ENCODE assay signal across 8 cellular contexts in the genomic region with DNA sequence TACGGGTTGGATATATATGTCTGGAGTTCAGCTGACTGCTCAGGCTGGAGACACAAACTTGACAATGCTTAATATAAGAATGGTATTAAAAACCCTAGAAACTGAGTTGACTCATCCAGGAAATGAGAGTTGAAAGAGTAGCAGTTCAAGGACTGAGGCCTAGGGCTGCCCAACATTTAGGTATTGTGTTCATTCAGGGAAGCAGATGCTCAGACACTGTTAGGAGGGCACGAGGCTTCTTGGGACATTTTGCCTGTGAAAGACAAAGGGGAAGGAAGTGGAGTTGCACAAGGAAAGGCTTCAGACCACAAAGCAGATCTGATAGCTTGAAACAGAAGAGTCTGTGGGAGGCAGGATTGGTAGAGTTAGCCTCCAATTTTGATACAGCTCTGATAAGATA. TPM values are rescaled to one million over a fixed set of nuclear protein-coding genes. Genes with fewer than 3 reads are reported as not detected.
DNase-seq lines count a peak whose midpoint lies in the region; ATAC-seq, FAIRE-seq and TF ChIP-seq lines count a peak whose summit lies in the region.

No MANE protein-coding gene starts in this region.

- H3K4me3 Mint-ChIP-seq in effector memory CD8-positive, alpha-beta T cell, result no peak overlapping the region
- no peak overlapping the region for H3K4me3 Mint-ChIP-seq in T-helper 2 cell treated with Interferon-gamma antibody and Interleukin-4, amounts not matched to agents 5 μg/mL and 100 μg/mL, for 36 hours

- peaks cover 0 to 8% (median 3%) of the 10 kb centered on the region in 4 donors for H3K4me1 ChIP-seq in upper lobe of left lung

- no peak overlapping the region for H3K27ac Mint-ChIP-seq in effector memory CD8-positive, alpha-beta T cell
- no peak overlapping the region for H3K27ac Mint-ChIP-seq in T-helper 2 cell treated with Interferon-gamma antibody and Interleukin-4, amounts not matched to agents 5 μg/mL and 100 μg/mL, for 36 hours

- H3K27ac ChIP-seq in upper lobe of left lung, result peak overlapping the region in 1 of 4 donors; percentile 63

- no peaks in the 10 kb centered on the region for H3K36me3 ChIP-seq in upper lobe of left lung

- FAIRE-seq in RCC 7860 (lab: Jason Lieb, UNC), result no peak
- FAIRE-seq in frontal cortex (lab: Jason Lieb, UNC), result no peak

- TF ChIP-seq POLR2A in upper lobe of left lung (IDR thresholded peaks at IDR 0.05), result peak in 1 of 4 donors; percentile 25

- 47 to 57% methylated on average over 2 of the region's 2 CpGs for WGBS in upper lobe of left lung, 2 donors

- no peak for TF ChIP-seq CTCF in upper lobe of left lung (IDR thresholded peaks at IDR 0.05)

- peaks cover 0 to 4% (median 0%) of the 10 kb centered on the region in 4 donors for H3K9me3 ChIP-seq in upper lobe of left lung

- no peaks in the 10 kb centered on the region for H3K9me3 Mint-ChIP-seq in effector memory CD8-positive, alpha-beta T cell
- peaks cover 14% of the 10 kb centered on the region for H3K9me3 Mint-ChIP-seq in T-helper 2 cell treated with Interferon-gamma antibody and Interleukin-4, amounts not matched to agents 5 μg/mL and 100 μg/mL, for 36 hours

- TF ChIP-seq EP300 in upper lobe of left lung (IDR thresholded peaks at IDR 0.05), result peak in 2 of 4 donors; percentile 47 to 70

- peak; percentile 95 for ATAC-seq in GM21360 (IDR thresholded peaks at IDR 0.05; ENCODE audit: unreplicated experiment)
- ATAC-seq in HG03565 (IDR thresholded peaks at IDR 0.05; ENCODE audit: unreplicated experiment), result peak; percentile 94
- peak; percentile 55 for ATAC-seq in effector memory CD8-positive, alpha-beta T cell (replicated peaks)
- ATAC-seq in upper lobe of left lung (ENCODE audit: low FRiP score in 2 of 2), result peak; percentile 79 to 92

- H3K4me1 Mint-ChIP-seq in effector memory CD8-positive, alpha-beta T cell (ENCODE audit: low read depth in 2 of 2), result no peaks in the 10 kb centered on the region
- H3K4me1 Mint-ChIP-seq in T-helper 2 cell treated with Interferon-gamma antibody and Interleukin-4, amounts not matched to agents 5 μg/mL and 100 μg/mL, for 36 hours (ENCODE audit: low read depth), result peaks cover 7% of the 10 kb centered on the region

- H3K36me3 Mint-ChIP-seq in effector memory CD8-positive, alpha-beta T cell (ENCODE audit: insufficient read depth), result no peaks in the 10 kb centered on the region
- peaks cover 2% of the 10 kb centered on the region for H3K36me3 Mint-ChIP-seq in T-helper 2 cell treated with Interferon-gamma antibody and Interleukin-4, amounts not matched to agents 5 μg/mL and 100 μg/mL, for 36 hours (ENCODE audit: low read depth)

- DNase-seq in CMK (ENCODE audit: low read depth) (peak; percentile 77), upper lobe of left lung (peak in 1 of 2 donors; percentile 66), RCC 7860 (ENCODE audit: low spot score) (no peak), frontal cortex (ENCODE audit: low spot score in 2 of 2) (no peak)
- no peak for DNase-seq in effector memory CD8-positive, alpha-beta T cell
- DNase-seq in T-helper 2 cell treated with Interferon-gamma antibody and Interleukin-4, amounts not matched to agents 5 μg/mL and 100 μg/mL, for 36 hours (ENCODE audit: low spot score), result no peak

- no peaks in the 10 kb centered on the region for H3K27me3 ChIP-seq in upper lobe of left lung

- H3K4me3 ChIP-seq in upper lobe of left lung, result no peak overlapping the region

- H3K27me3 Mint-ChIP-seq in effector memory CD8-positive, alpha-beta T cell, result no peaks in the 10 kb centered on the region
- peaks cover 10% of the 10 kb centered on the region for H3K27me3 Mint-ChIP-seq in T-helper 2 cell treated with Interferon-gamma antibody and Interleukin-4, amounts not matched to agents 5 μg/mL and 100 μg/mL, for 36 hours (ENCODE audit: low read depth)

RNA-seq across cellular contexts. Expression of a gene that starts 52.0 kb away (rescaled TPM):
- total RNA-seq in upper lobe of left lung, result 10 to 100 TPM in 2 of 6 donors, 1 to 10 TPM in 4; 3.4 to 13.8 (median 7.2) TPM
- total RNA-seq in frontal cortex, result 6.9 TPM
